ENCODE assay signal across 9 cellular contexts in the genomic region with DNA sequence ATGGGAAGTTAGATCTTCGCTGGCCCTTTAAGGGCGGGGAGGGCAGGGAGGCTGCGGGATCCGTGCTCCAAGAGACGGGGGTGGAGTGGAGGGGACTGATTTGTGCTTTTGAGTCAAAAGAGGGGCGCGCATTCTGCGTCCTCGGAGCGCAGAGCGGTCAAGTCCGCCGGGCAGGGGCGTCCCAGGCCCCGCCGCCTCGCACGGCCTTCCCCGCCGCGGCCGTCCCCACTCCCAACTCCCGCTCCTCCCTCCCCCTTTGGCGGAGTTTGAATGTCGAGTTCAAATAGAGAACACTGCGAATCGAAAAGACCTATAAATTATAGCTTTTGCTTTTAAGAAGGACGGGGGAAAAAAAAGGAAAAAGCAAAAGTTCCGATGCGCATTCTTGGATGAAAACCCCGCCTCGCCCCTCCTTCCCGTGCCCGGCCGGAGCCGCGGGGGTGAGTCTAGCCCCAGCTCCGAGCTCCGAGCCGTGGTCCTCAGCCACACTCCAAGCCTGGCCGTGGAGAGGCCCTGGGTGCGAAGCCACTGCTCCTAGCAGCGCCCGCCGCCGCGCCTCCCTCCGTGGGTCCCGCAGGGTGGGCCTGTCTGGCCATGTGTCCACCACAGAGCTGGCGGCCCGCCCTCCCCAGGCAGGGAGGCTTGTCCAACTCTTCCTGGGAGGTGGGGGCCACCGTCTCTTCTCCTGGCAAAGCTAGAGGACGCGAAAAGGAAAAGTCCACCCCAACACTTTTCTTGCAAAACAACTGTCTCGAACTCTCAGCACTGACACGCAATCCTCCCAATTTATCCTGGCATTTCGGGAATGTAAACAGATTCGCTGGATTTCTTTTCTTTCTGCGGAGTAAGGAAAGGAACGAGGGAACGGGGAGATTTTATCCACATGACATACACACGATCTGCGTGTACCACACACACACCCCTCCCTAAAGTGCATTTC. TPM values are rescaled to one million over a fixed set of nuclear protein-coding genes. Genes with fewer than 3 reads are reported as not detected.
DNase-seq lines count a peak whose midpoint lies in the region; ATAC-seq and TF ChIP-seq lines count a peak whose summit lies in the region.
"Had no signal": no experiment of that assay in that cellular context is flagged by ENCODE, and none has a peak within 500 bp of the region (broad histone marks: within the 10 kb centered on the region; RNA-seq: fewer than 3 reads in every experiment).

No MANE protein-coding gene starts in this region.

- TF ChIP-seq POLR2A in erythroblast (IDR thresholded peaks at IDR 0.05; ENCODE audit: low read length) = no peak

- H3K4me1 ChIP-seq in rectal smooth muscle tissue (ENCODE audit: control insufficient read depth, insufficient read depth, low read length) = peaks cover 10% of the 10 kb centered on the region

- no peak for TF ChIP-seq CTCF in foreskin fibroblast (IDR thresholded peaks at IDR 0.05; ENCODE audit: low read depth, low read length)

- no peak overlapping the region for H3K9ac ChIP-seq in rectal smooth muscle tissue (ENCODE audit: low read length)

- H3K4me3 ChIP-seq in foreskin fibroblast (ENCODE audit: low read depth in 1 of 2, low read length in 2 of 2) (peak overlapping the region; percentile 45 to 55), rectal smooth muscle tissue (ENCODE audit: low read length) (peak overlapping the region; percentile 44)
- H3K4me3 ChIP-seq: pancreas had no signal

- ATAC-seq in GM21447 (IDR thresholded peaks at IDR 0.05; ENCODE audit: unreplicated experiment) = no peak
- ATAC-seq: pancreas had no signal

- H3K27ac ChIP-seq in rectal smooth muscle tissue (ENCODE audit: low read depth, low read length) (no peak overlapping the region), caudate nucleus (ENCODE audit: low read depth, low read length) (no peak overlapping the region)
- H3K27ac ChIP-seq: pancreas had no signal

- DNase-seq in ELR (ENCODE audit: low read depth) (peak; percentile 73), RPMI7951 (ENCODE audit: low read depth) (peak; percentile 58), foreskin fibroblast (peak; percentile 67 to 78), caudate nucleus (lab: John Stamatoyannopoulos, UW) (no peak), erythroblast (lab: John Stamatoyannopoulos, UW) (no peak), NCI-H1694 treated with DMSO at 0.1 percent for 48 hours (lab: John Stamatoyannopoulos, UW) (no peak)

- H3K36me3 ChIP-seq in rectal smooth muscle tissue (ENCODE audit: control insufficient read depth, insufficient read depth, low read length) = no peaks in the 10 kb centered on the region
- H3K36me3 ChIP-seq: pancreas had no signal

- H3K27me3 ChIP-seq in rectal smooth muscle tissue (ENCODE audit: control insufficient read depth, insufficient read depth, low read length) = peaks cover 44% of the 10 kb centered on the region

RNA-seq across cellular contexts. Expression of gene CBX8, which starts 3.6 kb away (rescaled TPM):
- 3.8 and 5.8 TPM in 2 replicates for total RNA-seq in RPMI7951 (2014; rRNA removed; shearing (Covaris generic))

RNA-seq across cellular contexts. Expression of gene CBX2, which starts 15.3 kb away (rescaled TPM):
- 5.0 and 6.1 TPM in 2 replicates for total RNA-seq in RPMI7951 (2014; rRNA removed; shearing (Covaris generic))

RNA-seq across cellular contexts. Expression of gene CBX4, which starts 46.0 kb away (rescaled TPM):
- total RNA-seq in RPMI7951 (2014; rRNA removed; shearing (Covaris generic)) = 10.8 and 11.8 TPM in 2 replicates

Comparison
In these comparisons a context has a peak if more than half of its experiments do, and no peak if none do; other contexts are left out.
1. DNase-seq: peak in ELR (single experiment), RPMI7951 (single experiment) and foreskin fibroblast (2 of 2); none in caudate nucleus (0 of 61), erythroblast (0 of 2) and NCI-H1694 treated with DMSO at 0.1 percent for 48 hours (single experiment).